17 cellular contexts compared by ENCODE assay signal in genomic region chr3:116492379-116492778, GRCh38. TPM values are rescaled to one million over a fixed set of nuclear protein-coding genes. Genes with fewer than 3 reads are reported as not detected.
DNase-seq lines count a peak whose midpoint lies in the region; ATAC-seq and TF ChIP-seq lines count a peak whose summit lies in the region.
"Had no signal": no experiment of that assay in that cellular context is flagged by ENCODE, and none has a peak within 500 bp of the region (broad histone marks: within the 10 kb centered on the region; RNA-seq: fewer than 3 reads in every experiment).

No MANE protein-coding gene starts in this region.

- H3K9me3 Mint-ChIP-seq in endothelial cell (ENCODE audit: unreplicated experiment) = no peaks in the 10 kb centered on the region
- H3K9me3 Mint-ChIP-seq in effector memory CD8-positive, alpha-beta T cell = peaks cover 9 to 36% of the 10 kb centered on the region in 2 donors
- H3K9me3 Mint-ChIP-seq: GM23338 had no signal

- H3K36me3 Mint-ChIP-seq in endothelial cell (ENCODE audit: low read depth, unreplicated experiment) = no peaks in the 10 kb centered on the region
- H3K36me3 Mint-ChIP-seq in effector memory CD8-positive, alpha-beta T cell (ENCODE audit: insufficient read depth) = no peaks in the 10 kb centered on the region
- H3K36me3 Mint-ChIP-seq: CD4-positive, CD25-positive, alpha-beta regulatory T cell; CD8-positive, alpha-beta T cell had no signal

- peak; percentile 77 for ATAC-seq in GM18508 (IDR thresholded peaks at IDR 0.05; ENCODE audit: insufficient read depth, unreplicated experiment)
- peak; percentile 74 for ATAC-seq in GM18861 (IDR thresholded peaks at IDR 0.05; ENCODE audit: unreplicated experiment)
- peak; percentile 45 for ATAC-seq in GM18909 (IDR thresholded peaks at IDR 0.05; ENCODE audit: poor library complexity, unreplicated experiment)
- ATAC-seq in HG03432 (IDR thresholded peaks at IDR 0.05; ENCODE audit: unreplicated experiment) = peak; percentile 45
- no peak for ATAC-seq in effector memory CD8-positive, alpha-beta T cell (replicated peaks)
- no peak for ATAC-seq in left lobe of liver
- ATAC-seq: CD8-positive, alpha-beta T cell; GM23338; HCT116 had no signal

- no peak for DNase-seq in endothelial cell (ENCODE audit: low spot score)
- no peak for DNase-seq in effector memory CD8-positive, alpha-beta T cell
- no peak for DNase-seq in GM19238 (ENCODE audit: insufficient read length, low spot score)
- DNase-seq in left lobe of liver (ENCODE audit: low spot score) = no peak
- DNase-seq: CD4-positive, CD25-positive, alpha-beta regulatory T cell; CD8-positive, alpha-beta T cell; DMS 273 treated with DMSO at 0.1 percent for 48 hours; DMS79 treated with DMSO at 0.1 percent for 48 hours; GF-D8; H9 had no signal

- no peak overlapping the region for H3K27ac Mint-ChIP-seq in endothelial cell (ENCODE audit: unreplicated experiment)
- H3K27ac Mint-ChIP-seq in effector memory CD8-positive, alpha-beta T cell = no peak overlapping the region
- H3K27ac Mint-ChIP-seq: B cell; CD8-positive, alpha-beta T cell; GM23338; H9 had no signal

- TF ChIP-seq CTCF in endothelial cell (IDR thresholded peaks at IDR 0.05; ENCODE audit: unreplicated experiment) = no peak

- H3K27me3 Mint-ChIP-seq in endothelial cell (ENCODE audit: unreplicated experiment) = no peaks in the 10 kb centered on the region
- H3K27me3 Mint-ChIP-seq in effector memory CD8-positive, alpha-beta T cell = no peaks in the 10 kb centered on the region
- H3K27me3 Mint-ChIP-seq: B cell had no signal

- H3K4me3 Mint-ChIP-seq in endothelial cell (ENCODE audit: unreplicated experiment) = no peak overlapping the region
- H3K4me3 Mint-ChIP-seq in effector memory CD8-positive, alpha-beta T cell = no peak overlapping the region
- H3K4me3 Mint-ChIP-seq: B cell; CD4-positive, CD25-positive, alpha-beta regulatory T cell; CD8-positive, alpha-beta T cell; GM23338; H9 had no signal

- H3K4me1 Mint-ChIP-seq in endothelial cell (ENCODE audit: unreplicated experiment) = no peaks in the 10 kb centered on the region
- no peaks in the 10 kb centered on the region for H3K4me1 Mint-ChIP-seq in effector memory CD8-positive, alpha-beta T cell (ENCODE audit: low read depth in 2 of 2)
- H3K4me1 Mint-ChIP-seq: B cell; CD4-positive, CD25-positive, alpha-beta regulatory T cell had no signal

RNA-seq across cellular contexts. Expression of gene LSAMP, which starts 47.1 kb away (rescaled TPM):
- total RNA-seq in endothelial cell (ENCODE audit: unreplicated experiment) (6.1 TPM), left lobe of liver (0.28 TPM)
- total RNA-seq: B cell; CD4-positive, CD25-positive, alpha-beta regulatory T cell; CD8-positive, alpha-beta T cell had no signal

Comparison
In these comparisons a context has a peak if more than half of its experiments do, and no peak if none do; other contexts are left out.
1. ATAC-seq: peak in GM18508 (single experiment), GM18861 (single experiment), GM18909 (single experiment) and HG03432 (single experiment); none in effector memory CD8-positive, alpha-beta T cell (single experiment) and left lobe of liver (single experiment).